In genomic region chr2:203720011-203720410, GRCh38 we compare ENCODE assay signal across 16 cellular contexts. TPM values are rescaled to one million over a fixed set of nuclear protein-coding genes. Genes with fewer than 3 reads are reported as not detected.
DNase-seq lines count a peak whose midpoint lies in the region; ATAC-seq, FAIRE-seq and TF ChIP-seq lines count a peak whose summit lies in the region.
"Had no signal": no experiment of that assay in that cellular context is flagged by ENCODE, and none has a peak within 500 bp of the region (broad histone marks: within the 10 kb centered on the region; RNA-seq: fewer than 3 reads in every experiment).

No MANE protein-coding gene starts in this region.

- peak overlapping the region; percentile 76 for H3K27ac ChIP-seq in CD4-positive, alpha-beta T cell (ENCODE audit: low read depth, low read length)
- H3K27ac ChIP-seq in H1 (ENCODE audit: low read depth, low read length) (no peak overlapping the region), tibial artery (no peak overlapping the region)
- H3K27ac ChIP-seq: C4-2B, esophagus muscularis mucosa, SJCRH30 had no signal

- no peaks in the 10 kb centered on the region for H3K27me3 Mint-ChIP-seq in CD4-positive, alpha-beta T cell

- H4K5ac ChIP-seq in H1 (ENCODE audit: insufficient read length, low read depth, low read length), result no peak overlapping the region

- peaks cover 2% of the 10 kb centered on the region for H3K9me3 Mint-ChIP-seq in CD4-positive, alpha-beta T cell

- no peak overlapping the region for H3K9ac ChIP-seq in H1 (replicated peaks in 1 of 4; ENCODE audit: extremely low read depth in 1 of 4, low read depth in 3 of 4, low read length in 3 of 4)

- H3K79me2 ChIP-seq in H1 (ENCODE audit: control insufficient read depth in 1 of 2, insufficient read depth in 2 of 2, low read length in 2 of 2), result no peaks in the 10 kb centered on the region

- no peaks in the 10 kb centered on the region for H3K36me3 ChIP-seq in H1 (ENCODE audit: control insufficient read depth in 2 of 4, insufficient read depth in 4 of 4, low read length in 3 of 4)
- H3K36me3 ChIP-seq in tibial artery, result no peaks in the 10 kb centered on the region
- H3K36me3 ChIP-seq: esophagus muscularis mucosa, heart right ventricle, SJCRH30 had no signal

- POLR2A ChIA-PET in CD4-positive, alpha-beta T cell (lab: Charles Lee), result interaction anchor here (0.9 to 19.9 kb wide), 23 partner anchors 11 to 482 kb away, joined by 3 to 621 read pairs (median 4); partner anchors contain the start of genes CD28, CTLA4, CYP20A1 and RAPH1
- POLR2A ChIA-PET in H1 (lab: Charles Lee; ENCODE audit: partially characterized antibody), result no interaction called here

- no peak overlapping the region for H3K4ac ChIP-seq in H1 (replicated peaks; ENCODE audit: insufficient read length, low read depth, low read length)

- no peaks in the 10 kb centered on the region for H4K20me1 ChIP-seq in H1 (replicated peaks in 1 of 2; ENCODE audit: control insufficient read depth in 1 of 2, insufficient read depth in 2 of 2, low read length in 2 of 2)

- no peak overlapping the region for H2BK20ac ChIP-seq in H1 (ENCODE audit: low read length)

- peaks cover 93% of the 10 kb centered on the region for H3K4me1 Mint-ChIP-seq in CD4-positive, alpha-beta T cell (ENCODE audit: low read depth)

- no peak overlapping the region for H2BK120ac ChIP-seq in H1 (replicated peaks; ENCODE audit: low read depth, low read length)

- H3K18ac ChIP-seq in H1 (ENCODE audit: extremely low read depth, low read length), result no peak overlapping the region

- no peak overlapping the region for H3K14ac ChIP-seq in H1 (ENCODE audit: insufficient read length)

- peak overlapping the region; percentile 92 for H3K27ac Mint-ChIP-seq in CD4-positive, alpha-beta T cell

- no peak overlapping the region for H2BK12ac ChIP-seq in H1 (ENCODE audit: low read depth, low read length)

- peak; percentile 78 for ATAC-seq in CD4-positive, alpha-beta T cell (ENCODE audit: poor library complexity)
- ATAC-seq in GM19463 (IDR thresholded peaks at IDR 0.05; ENCODE audit: unreplicated experiment), result no peak
- ATAC-seq: heart right ventricle had no signal

- H3K4me3 ChIP-seq in H1 (ENCODE audit: extremely low read depth in 1 of 4, insufficient read depth in 2 of 4, low read depth in 3 of 4, low read length in 4 of 4), result no peak overlapping the region
- no peak overlapping the region for H3K4me3 ChIP-seq in tibial artery
- H3K4me3 ChIP-seq: esophagus muscularis mucosa, heart right ventricle, SJCRH30 had no signal

- H3K27me3 ChIP-seq in CD4-positive, alpha-beta T cell (ENCODE audit: control insufficient read depth, insufficient read depth, low read length), result no peaks in the 10 kb centered on the region
- H3K27me3 ChIP-seq in H1 (replicated peaks in 1 of 4; ENCODE audit: control insufficient read depth in 3 of 4, extremely low read depth in 1 of 4, insufficient read depth in 3 of 4, low read length in 3 of 4) (no peaks in the 10 kb centered on the region), tibial artery (no peaks in the 10 kb centered on the region)
- H3K27me3 ChIP-seq: esophagus muscularis mucosa, heart right ventricle, SJCRH30 had no signal

- H3K23ac ChIP-seq in H1 (ENCODE audit: insufficient read length), result no peak overlapping the region

- TF ChIP-seq RAD21 in H1 (IDR thresholded peaks at IDR 0.05 in 1 of 2, conservative IDR thresholded peaks at IDR 0.05 in 1 of 2; ENCODE audit: low read depth in 2 of 2, low read length in 2 of 2), result no peak

- peak; percentile 5 for FAIRE-seq in GM12891 (lab: Jason Lieb, UNC)
- no peak for FAIRE-seq in H1 (lab: Jason Lieb, UNC)
- FAIRE-seq: astrocyte had no signal

- H3K4me3 Mint-ChIP-seq in CD4-positive, alpha-beta T cell, result peak overlapping the region; percentile 80

- H3K23me2 ChIP-seq in H1 (ENCODE audit: low read depth, low read length), result no peaks in the 10 kb centered on the region

- no peaks in the 10 kb centered on the region for H3K79me1 ChIP-seq in H1 (ENCODE audit: low read depth, low read length)

- H3K4me2 ChIP-seq in H1 (ENCODE audit: insufficient read depth in 1 of 2, low read depth in 2 of 2, low read length in 2 of 2), result no peak overlapping the region

- peak overlapping the region; percentile 54; the same call in 1 of the 2 replicates for H2AFZ ChIP-seq in H1 (ENCODE audit: low read length)

- no peaks in the 10 kb centered on the region for H3K9me3 ChIP-seq in CD4-positive, alpha-beta T cell (ENCODE audit: control insufficient read depth, low read length)
- H3K9me3 ChIP-seq in H1 (ENCODE audit: insufficient read depth in 2 of 2, low read depth in 1 of 2, low read length in 1 of 2), result no peaks in the 10 kb centered on the region
- no peaks in the 10 kb centered on the region for H3K9me3 ChIP-seq in tibial artery
- H3K9me3 ChIP-seq: esophagus muscularis mucosa, heart right ventricle, SJCRH30 had no signal

- H3K56ac ChIP-seq in H1 (replicated peaks; ENCODE audit: insufficient read length, low read depth, low read length), result no peak overlapping the region

- H4K8ac ChIP-seq in H1 (ENCODE audit: extremely low read depth, insufficient read depth, low read length), result no peak overlapping the region

- no peak for TF ChIP-seq CTCF in CD4-positive, alpha-beta T cell (IDR thresholded peaks at IDR 0.05)
- no peak for TF ChIP-seq CTCF in H1 (IDR thresholded peaks at IDR 0.05; ENCODE audit: control extremely low read depth in 1 of 3, insufficient read depth in 1 of 3, low read depth in 1 of 3, low read length in 3 of 3)
- TF ChIP-seq CTCF in tibial artery (IDR thresholded peaks at IDR 0.05), result no peak

- H4K91ac ChIP-seq in H1 (replicated peaks; ENCODE audit: insufficient read length, low read length), result no peak overlapping the region

- CTCF ChIA-PET in CD4-positive, alpha-beta T cell (lab: Charles Lee), result interaction anchor here (0.9 to 3.5 kb wide), 11 partner anchors 9 to 185 kb away, joined by 3 to 14 read pairs (median 6); partner anchors contain the start of gene RAPH1
- CTCF ChIA-PET in H1 (lab: Charles Lee; ENCODE audit: partially characterized antibody), result interaction anchor here (1.0 to 2.5 kb wide), 8 partner anchors 9 to 190 kb away, joined by 3 to 11 read pairs (median 4); no protein-coding TSS in a partner anchor

- intact Hi-C loops in CD4-positive, alpha-beta T cell (cut with DNase I, micrococcal nuclease), result loop anchor here in 1 of 2 experiments (1.0 to 5.0 kb wide), 4 partner anchors 14 to 188 kb away; partner anchors contain the start of gene CD28
- intact Hi-C loops in tibial artery (cut with DNase I; ENCODE audit: low total_unique reads), result no loop called here

- no peak for TF ChIP-seq POLR2A in GM12891 (IDR thresholded peaks at IDR 0.05; ENCODE audit: low read depth, low read length)
- TF ChIP-seq POLR2A in H1 (IDR thresholded peaks at IDR 0.05; ENCODE audit: control extremely low read depth in 1 of 2, low read depth in 2 of 2, low read length in 2 of 2), result no peak

- H2BK5ac ChIP-seq in H1 (ENCODE audit: low read depth, low read length), result peak overlapping the region; percentile 2; the same call in 1 of the 2 replicates

- H2AK5ac ChIP-seq in H1 (ENCODE audit: low read depth, low read length), result no peak overlapping the region

- H3K36me3 Mint-ChIP-seq in CD4-positive, alpha-beta T cell (ENCODE audit: low read depth), result peaks cover 78% of the 10 kb centered on the region

- WGBS in H1 (ENCODE audit: extremely low coverage in 1 of 2, insufficient coverage in 1 of 2, insufficient read length in 1 of 2, insufficient replicate concordance in 2 of 2, low coverage in 1 of 2, low lambda C conversion rate in 2 of 2, missing lambda C conversion rate in 1 of 2), 2 experiments, result 93% methylated on average over 2 of the region's 2 CpGs; no CpG with 5 or more reads in 1 of the 2 experiments

- H2BK15ac ChIP-seq in H1 (ENCODE audit: low read length), result no peak overlapping the region

- H3K4me1 ChIP-seq in H1 (replicated peaks in 1 of 4; ENCODE audit: control insufficient read depth in 3 of 4, insufficient read depth in 4 of 4, low read length in 3 of 4) (peaks cover 1 to 19% (median 12%) of the 10 kb centered on the region in 4 experiments; a peak in 4 of 7 replicates), tibial artery (peaks cover 0 to 4% (median 0%) of the 10 kb centered on the region in 4 donors)
- H3K4me1 ChIP-seq: esophagus muscularis mucosa had no signal

- peak in 3 of 10 experiments; percentile 31 to 62 (median 35) for DNase-seq in CD4-positive, alpha-beta T cell
- DNase-seq in GM12891 (ENCODE audit: insufficient read length, low spot score), result no peak
- DNase-seq in T-helper 22 cell (ENCODE audit: low read depth), result peak; percentile 47
- DNase-seq in H1 (ENCODE audit: low read depth in 1 of 2, low spot score in 2 of 2), result no peak
- no peak for DNase-seq in NCI-H1436 (lab: John Stamatoyannopoulos, UW)
- DNase-seq in NCI-H69 (lab: John Stamatoyannopoulos, UW), result no peak
- DNase-seq in tibial artery, result no peak
- DNase-seq: heart right ventricle, NCI-H1105, NCI-H2227 treated with DMSO at 0.1 percent for 48 hours, SJCRH30 had no signal

- no peak for TF ChIP-seq EP300 in H1 (IDR thresholded peaks at IDR 0.05; ENCODE audit: borderline replicate concordance in 1 of 2, low read depth in 2 of 2, low read length in 2 of 2)

TF ChIP-seq in GM12891, 5 proteins besides CTCF, POLR2A, EP300 and RAD21:
- TF ChIP-seq TAF1 (IDR thresholded peaks at IDR 0.05; ENCODE audit: low read depth, low read length) (no peak), POLR2AphosphoS5 (IDR thresholded peaks at IDR 0.05; ENCODE audit: low read depth, low read length) (no peak), SPI1 (IDR thresholded peaks at IDR 0.05; ENCODE audit: low read depth, low read length) (no peak), PAX5 (IDR thresholded peaks at IDR 0.05; ENCODE audit: insufficient read depth, low read length, severe bottlenecking) (no peak), POU2F2 (IDR thresholded peaks at IDR 0.05; ENCODE audit: low read depth, low read length) (no peak)

TF ChIP-seq in H1, 55 proteins besides CTCF, POLR2A, EP300 and RAD21 (continues in another document):
- TF ChIP-seq SRF (IDR thresholded peaks at IDR 0.05; ENCODE audit: low read depth, low read length) (no peak), RNF2 (IDR thresholded peaks at IDR 0.05; ENCODE audit: borderline replicate concordance, low read depth, low read length, missing control alignments, poor library complexity, severe bottlenecking) (no peak), BCL11A (IDR thresholded peaks at IDR 0.05; ENCODE audit: low read depth in 2 of 2, low read length in 2 of 2) (no peak), CREB1 (IDR thresholded peaks at IDR 0.05) (no peak), BACH1 (IDR thresholded peaks at IDR 0.05; ENCODE audit: low read length) (no peak)

RNA-seq across cellular contexts. Expression of gene CD28, which starts 13.6 kb away (rescaled TPM):
- total RNA-seq in CD4-positive, alpha-beta T cell, result 100 to 1,000 TPM; 128 to 130 TPM
- 0.15 TPM for polyA plus RNA-seq in GM12891 (2012; ENCODE audit: low read depth, missing spikeins)
- total RNA-seq in H1 (2021; fragmentation: NEBNext Ultra II Directional; extraction: Animal tissue kit (Norgen Biotek cat#: 25700)), result not detected in 2 replicates
- not detected in 2 replicates for polyA plus RNA-seq in H1 (2011; rRNA removed)
- not detected for polyA plus RNA-seq in H1 (2011; cell fraction: cytosol; rRNA removed)
- not detected for polyA plus RNA-seq in H1 (2011; cell fraction: nucleus; rRNA removed)
- not detected in 4 replicates for polyA plus RNA-seq in H1 (2012, experiment 1 of 2)
- polyA plus RNA-seq in H1 (2012, experiment 2 of 2), result not detected
- 0.06 TPM for polyA plus RNA-seq in H1 (2013, experiment 1 of 2)
- polyA plus RNA-seq in H1 (2013, experiment 2 of 2), result not detected
- not detected in 2 replicates for polyA minus RNA-seq in H1 (2011; rRNA and poly(A)+ RNA removed)
- not detected for polyA minus RNA-seq in H1 (2011; cell fraction: cytosol; rRNA and poly(A)+ RNA removed)
- polyA minus RNA-seq in H1 (2011; cell fraction: nucleus; rRNA and poly(A)+ RNA removed), result not detected
- total RNA-seq: astrocyte, osteoblast had no signal

Comparison
In these comparisons a context has a peak if more than half of its experiments do, and no peak if none do; other contexts are left out.
1. RNA of gene CD28, which starts 13.6 kb away (total RNA-seq): 128 to 130 TPM in CD4-positive, alpha-beta T cell; not detected in H1; every median in the first group is over 100 times any median in the second.